ENCODE assay signal across 10 cellular contexts in genomic region chr1:100452641-100453040, GRCh38.
A peak's percentile ranks its signal among the peaks of the same experiment; 100 is the strongest.
DNase-seq lines count a peak whose midpoint lies in the region; ATAC-seq and TF ChIP-seq lines count a peak whose summit lies in the region.
"Had no signal": no experiment of that assay in that cellular context is flagged by ENCODE, and none has a peak within 500 bp of the region (broad histone marks: within the 10 kb centered on the region; RNA-seq: fewer than 3 reads in every experiment).

No MANE protein-coding gene starts in this region.

- H3K4me1 Mint-ChIP-seq in neural progenitor cell, result no peaks in the 10 kb centered on the region

- peaks cover 0 to 15% (median 0%) of the 10 kb centered on the region in 4 donors for H3K4me1 ChIP-seq in upper lobe of left lung
- no peaks in the 10 kb centered on the region for H3K4me1 ChIP-seq in neural progenitor cell

- H3K79me2 ChIP-seq in neural progenitor cell (ENCODE audit: low read depth), result no peaks in the 10 kb centered on the region

- H3K36me3 ChIP-seq in upper lobe of left lung, result peaks cover 0 to 7% (median 0%) of the 10 kb centered on the region in 4 donors
- no peaks in the 10 kb centered on the region for H3K36me3 ChIP-seq in neural progenitor cell

- WGBS in upper lobe of left lung, 2 donors, result 37 to 50% methylated on average over 1 of the region's 1 CpG

- H3K27me3 Mint-ChIP-seq in neural progenitor cell (ENCODE audit: insufficient read depth, low read depth), result no peaks in the 10 kb centered on the region

- H3K36me3 Mint-ChIP-seq in neural progenitor cell, result peaks cover 4% of the 10 kb centered on the region

- H4K20me1 ChIP-seq in neural progenitor cell (ENCODE audit: low read depth), result no peaks in the 10 kb centered on the region

- H3F3A ChIP-seq in neural progenitor cell (ENCODE audit: low read depth), result no peaks in the 10 kb centered on the region

- peak; percentile 85 for DNase-seq in DMS53 (lab: John Stamatoyannopoulos, UW)
- DNase-seq in choroid plexus epithelial cell (ENCODE audit: low read depth), result peak; percentile 74
- no peak for DNase-seq in upper lobe of left lung
- DNase-seq in midbrain (lab: John Stamatoyannopoulos, UW), result no peak
- DNase-seq in NCI-H1092 (lab: John Stamatoyannopoulos, UW), result no peak
- DNase-seq in neural progenitor cell (ENCODE audit: low spot score), result no peak
- DNase-seq: NCI-H187 had no signal

- H3K9ac ChIP-seq in neural progenitor cell, result no peak overlapping the region

- TF ChIP-seq POLR2A in upper lobe of left lung (IDR thresholded peaks at IDR 0.05), result no peak

- H3K27me3 ChIP-seq in upper lobe of left lung (no peaks in the 10 kb centered on the region), neural progenitor cell (no peaks in the 10 kb centered on the region)

- no peak for TF ChIP-seq EP300 in upper lobe of left lung (IDR thresholded peaks at IDR 0.05)

- H3K4me3 Mint-ChIP-seq in neural progenitor cell, result no peak overlapping the region

- H3K9me3 ChIP-seq in upper lobe of left lung, result no peaks in the 10 kb centered on the region
- no peaks in the 10 kb centered on the region for H3K9me3 ChIP-seq in neural progenitor cell (ENCODE audit: low read depth)

- H3K27ac ChIP-seq in upper lobe of left lung (no peak overlapping the region), neural progenitor cell (no peak overlapping the region)

- no peaks in the 10 kb centered on the region for H3K9me3 Mint-ChIP-seq in neural progenitor cell

- peak; percentile 55 for ATAC-seq in GM19455 (IDR thresholded peaks at IDR 0.05; ENCODE audit: unreplicated experiment)
- ATAC-seq in HG03460 (IDR thresholded peaks at IDR 0.05; ENCODE audit: unreplicated experiment), result peak; percentile 60
- ATAC-seq in upper lobe of left lung (ENCODE audit: low FRiP score in 2 of 2), result no peak

- H3K4me2 ChIP-seq in neural progenitor cell, result no peak overlapping the region
- H3K4me2 ChIP-seq: smooth muscle cell had no signal

- TF ChIP-seq CTCF in choroid plexus epithelial cell (conservative IDR thresholded peaks at IDR 0.05; ENCODE audit: low read depth, low read length) (no peak), upper lobe of left lung (IDR thresholded peaks at IDR 0.05) (no peak), neural progenitor cell (IDR thresholded peaks at IDR 0.05) (no peak)

- H2AFZ ChIP-seq in neural progenitor cell (replicated peaks), result no peak overlapping the region

- H3K27ac Mint-ChIP-seq in neural progenitor cell, result no peak overlapping the region

- H3K4me3 ChIP-seq in choroid plexus epithelial cell (ENCODE audit: low read depth, low read length), result no peak overlapping the region
- H3K4me3 ChIP-seq in upper lobe of left lung, result no peak overlapping the region
- H3K4me3 ChIP-seq in neural progenitor cell, result no peak overlapping the region
- H3K4me3 ChIP-seq: smooth muscle cell had no signal

Comparison
In these comparisons a context has a peak if more than half of its experiments do, and no peak if none do; other contexts are left out.
1. DNase-seq: peak in DMS53 (single experiment) and choroid plexus epithelial cell (single experiment); none in upper lobe of left lung (0 of 2), midbrain (single experiment), NCI-H1092 (single experiment) and neural progenitor cell (single experiment).
2. ATAC-seq: peak in GM19455 (single experiment) and HG03460 (single experiment); none in upper lobe of left lung (0 of 2).